ENCODE assay signal across 9 cellular contexts in the genomic region with DNA sequence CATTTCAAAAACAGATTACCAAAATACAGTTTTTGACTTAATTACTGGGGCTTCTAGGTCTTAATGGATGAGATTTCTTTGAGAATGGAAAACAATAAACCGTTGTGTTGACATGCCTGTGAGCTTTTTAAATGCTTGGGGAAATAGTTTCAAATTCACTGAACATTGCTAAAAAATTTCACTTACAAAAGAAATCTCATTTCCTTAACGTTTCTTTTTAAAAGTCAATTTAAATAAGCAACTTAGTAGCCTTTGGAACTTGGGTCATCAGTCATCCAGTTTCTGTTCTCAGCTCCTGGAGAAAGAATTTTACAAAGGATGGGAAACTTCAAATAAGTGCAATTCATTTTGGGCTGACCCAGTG. TPM values are rescaled to one million over a fixed set of nuclear protein-coding genes. Genes with fewer than 3 reads are reported as not detected.
DNase-seq lines count a peak whose midpoint lies in the region; ATAC-seq, FAIRE-seq and TF ChIP-seq lines count a peak whose summit lies in the region.
"Had no signal": no experiment of that assay in that cellular context is flagged by ENCODE, and none has a peak within 500 bp of the region (broad histone marks: within the 10 kb centered on the region; RNA-seq: fewer than 3 reads in every experiment).

No MANE protein-coding gene starts in this region.

- H3K36me3 Mint-ChIP-seq in GM23338 (ENCODE audit: low read depth), result peaks cover 58% of the 10 kb centered on the region
- H3K36me3 Mint-ChIP-seq in activated CD4-positive, alpha-beta memory T cell treated with anti-CD3 and anti-CD28 coated beads, Interleukin-2, amount 10 ng/mL, durations not matched to agents 7 days and 5 days (ENCODE audit: low read depth), result peaks cover 68% of the 10 kb centered on the region
- H3K36me3 Mint-ChIP-seq in glutamatergic neuron (ENCODE audit: unreplicated experiment), result peaks cover 10% of the 10 kb centered on the region

- H2AFZ ChIP-seq in GM23338, result no peak overlapping the region

- peak overlapping the region; percentile 99 for H3K27ac Mint-ChIP-seq in GM23338
- H3K27ac Mint-ChIP-seq in activated CD4-positive, alpha-beta memory T cell treated with anti-CD3 and anti-CD28 coated beads, Interleukin-2, amount 10 ng/mL, durations not matched to agents 7 days and 5 days, result peak overlapping the region; percentile 100
- H3K27ac Mint-ChIP-seq in glutamatergic neuron (ENCODE audit: unreplicated experiment), result peak overlapping the region; percentile 99

- H3K27me3 ChIP-seq in GM23338 (ENCODE audit: insufficient read depth) (no peaks in the 10 kb centered on the region), small intestine (ENCODE audit: control insufficient read depth in 2 of 2, insufficient read depth in 2 of 2, low read length in 2 of 2) (no peaks in the 10 kb centered on the region)

- TF ChIP-seq CTCF in GM23338 (conservative IDR thresholded peaks at IDR 0.05; ENCODE audit: low read depth in 2 of 2), result no peak
- no peak for TF ChIP-seq CTCF in glutamatergic neuron (IDR thresholded peaks at IDR 0.05; ENCODE audit: partially characterized antibody, unreplicated experiment)

- ATAC-seq in GM23338, result no peak
- ATAC-seq in HG03135 (IDR thresholded peaks at IDR 0.05; ENCODE audit: unreplicated experiment), result no peak

- no peak for DNase-seq in GM23338 (ENCODE audit: low spot score)
- no peak for DNase-seq in activated CD4-positive, alpha-beta memory T cell treated with anti-CD3 and anti-CD28 coated beads, Interleukin-2, amount 10 ng/mL, durations not matched to agents 7 days and 5 days
- DNase-seq in glutamatergic neuron, result no peak
- no peak for DNase-seq in small intestine
- no peak for DNase-seq in activated CD4-positive, CD25-positive, alpha-beta regulatory T cell (lab: John Stamatoyannopoulos, UW)
- no peak for DNase-seq in EL
- DNase-seq in foreskin melanocyte, result no peak
- DNase-seq: occipital lobe had no signal

- peaks cover 48% of the 10 kb centered on the region for H3K4me1 Mint-ChIP-seq in GM23338
- H3K4me1 Mint-ChIP-seq in activated CD4-positive, alpha-beta memory T cell treated with anti-CD3 and anti-CD28 coated beads, Interleukin-2, amount 10 ng/mL, durations not matched to agents 7 days and 5 days, result peaks cover 59% of the 10 kb centered on the region
- peaks cover 47% of the 10 kb centered on the region for H3K4me1 Mint-ChIP-seq in glutamatergic neuron (ENCODE audit: low read depth, unreplicated experiment)

- H3K9me2 ChIP-seq in GM23338 (ENCODE audit: insufficient read depth), result no peaks in the 10 kb centered on the region

- H3K9me3 ChIP-seq in small intestine (ENCODE audit: control insufficient read depth, low read depth), result no peaks in the 10 kb centered on the region

- H3K9me3 Mint-ChIP-seq in GM23338 (no peaks in the 10 kb centered on the region; the same call in 2 of the 3 replicates), glutamatergic neuron (ENCODE audit: unreplicated experiment) (peaks cover 31% of the 10 kb centered on the region)
- H3K9me3 Mint-ChIP-seq in activated CD4-positive, alpha-beta memory T cell treated with anti-CD3 and anti-CD28 coated beads, Interleukin-2, amount 10 ng/mL, durations not matched to agents 7 days and 5 days, result no peaks in the 10 kb centered on the region

- peaks cover 66% of the 10 kb centered on the region for H3K79me2 ChIP-seq in GM23338 (replicated peaks; ENCODE audit: insufficient read depth)

- H3K27ac ChIP-seq in GM23338 (ENCODE audit: low read depth) (peak overlapping the region; percentile 96), small intestine (ENCODE audit: low read depth in 1 of 2, low read length in 1 of 2) (peak overlapping the region; percentile 99)

- H3K27me3 Mint-ChIP-seq in GM23338 (ENCODE audit: insufficient read depth, low read depth, poor library complexity) (peaks cover 25% of the 10 kb centered on the region), glutamatergic neuron (ENCODE audit: unreplicated experiment) (peaks cover 25% of the 10 kb centered on the region)
- no peaks in the 10 kb centered on the region for H3K27me3 Mint-ChIP-seq in activated CD4-positive, alpha-beta memory T cell treated with anti-CD3 and anti-CD28 coated beads, Interleukin-2, amount 10 ng/mL, durations not matched to agents 7 days and 5 days

- peaks cover 17% of the 10 kb centered on the region; the same call in 1 of the 2 replicates for H3F3A ChIP-seq in GM23338 (replicated peaks; ENCODE audit: low read depth)

- peak overlapping the region; percentile 92 for H3K4me3 ChIP-seq in GM23338
- no peak overlapping the region for H3K4me3 ChIP-seq in small intestine (ENCODE audit: low read depth in 1 of 2, low read length in 2 of 2)

- H3K4me3 Mint-ChIP-seq in GM23338, result peak overlapping the region; percentile 94
- peak overlapping the region; percentile 90 for H3K4me3 Mint-ChIP-seq in activated CD4-positive, alpha-beta memory T cell treated with anti-CD3 and anti-CD28 coated beads, Interleukin-2, amount 10 ng/mL, durations not matched to agents 7 days and 5 days
- peak overlapping the region; percentile 96 for H3K4me3 Mint-ChIP-seq in glutamatergic neuron (ENCODE audit: unreplicated experiment)

- H4K20me1 ChIP-seq in GM23338 (replicated peaks; ENCODE audit: insufficient read depth), result no peaks in the 10 kb centered on the region

- 20 to 26% (median 23%) methylated on average over 2 of the region's 2 CpGs for WGBS in small intestine, 3 donors

- H3K36me3 ChIP-seq in GM23338 (ENCODE audit: insufficient read depth) (no peaks in the 10 kb centered on the region), small intestine (ENCODE audit: control insufficient read depth in 2 of 2, insufficient read depth in 2 of 2, low read length in 2 of 2) (no peaks in the 10 kb centered on the region)

- FAIRE-seq in small intestine (lab: Jason Lieb, UNC), result no peak

- peak overlapping the region; percentile 93 for H3K4me2 ChIP-seq in GM23338

- H3K4me1 ChIP-seq in GM23338 (ENCODE audit: insufficient read depth), result peaks cover 31% of the 10 kb centered on the region
- peaks cover 13 to 21% of the 10 kb centered on the region in 2 donors for H3K4me1 ChIP-seq in small intestine (ENCODE audit: control insufficient read depth in 2 of 2, insufficient read depth in 1 of 2, low read depth in 1 of 2, low read length in 1 of 2)

- POLR2A ChIA-PET in activated CD4-positive, alpha-beta memory T cell treated with anti-CD3 and anti-CD28 coated beads, Interleukin-2, amount 10 ng/mL, durations not matched to agents 7 days and 5 days (lab: Charles Lee), result interaction anchor here (0.6 to 15.1 kb wide), 8 partner anchors 10 to 507 kb away, joined by 3 to 704 read pairs (median 6); partner anchors contain the start of gene SAE1

- CTCF ChIA-PET in activated CD4-positive, alpha-beta memory T cell treated with anti-CD3 and anti-CD28 coated beads, Interleukin-2, amount 10 ng/mL, durations not matched to agents 7 days and 5 days (lab: Charles Lee), result interaction anchor here (2.1 to 2.5 kb wide), 2 partner anchors 13 to 15 kb away, joined by 9 read pairs; no protein-coding TSS in a partner anchor

TF ChIP-seq in GM23338, 12 proteins besides CTCF, POLR2A, EP300 and RAD21 (continues in another document):
- TF ChIP-seq, protein P1, sequence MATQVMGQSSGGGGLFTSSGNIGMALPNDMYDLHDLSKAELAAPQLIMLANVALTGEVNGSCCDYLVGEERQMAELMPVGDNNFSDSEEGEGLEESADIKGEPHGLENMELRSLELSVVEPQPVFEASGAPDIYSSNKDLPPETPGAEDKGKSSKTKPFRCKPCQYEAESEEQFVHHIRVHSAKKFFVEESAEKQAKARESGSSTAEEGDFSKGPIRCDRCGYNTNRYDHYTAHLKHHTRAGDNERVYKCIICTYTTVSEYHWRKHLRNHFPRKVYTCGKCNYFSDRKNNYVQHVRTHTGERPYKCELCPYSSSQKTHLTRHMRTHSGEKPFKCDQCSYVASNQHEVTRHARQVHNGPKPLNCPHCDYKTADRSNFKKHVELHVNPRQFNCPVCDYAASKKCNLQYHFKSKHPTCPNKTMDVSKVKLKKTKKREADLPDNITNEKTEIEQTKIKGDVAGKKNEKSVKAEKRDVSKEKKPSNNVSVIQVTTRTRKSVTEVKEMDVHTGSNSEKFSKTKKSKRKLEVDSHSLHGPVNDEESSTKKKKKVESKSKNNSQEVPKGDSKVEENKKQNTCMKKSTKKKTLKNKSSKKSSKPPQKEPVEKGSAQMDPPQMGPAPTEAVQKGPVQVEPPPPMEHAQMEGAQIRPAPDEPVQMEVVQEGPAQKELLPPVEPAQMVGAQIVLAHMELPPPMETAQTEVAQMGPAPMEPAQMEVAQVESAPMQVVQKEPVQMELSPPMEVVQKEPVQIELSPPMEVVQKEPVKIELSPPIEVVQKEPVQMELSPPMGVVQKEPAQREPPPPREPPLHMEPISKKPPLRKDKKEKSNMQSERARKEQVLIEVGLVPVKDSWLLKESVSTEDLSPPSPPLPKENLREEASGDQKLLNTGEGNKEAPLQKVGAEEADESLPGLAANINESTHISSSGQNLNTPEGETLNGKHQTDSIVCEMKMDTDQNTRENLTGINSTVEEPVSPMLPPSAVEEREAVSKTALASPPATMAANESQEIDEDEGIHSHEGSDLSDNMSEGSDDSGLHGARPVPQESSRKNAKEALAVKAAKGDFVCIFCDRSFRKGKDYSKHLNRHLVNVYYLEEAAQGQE (IDR thresholded peaks at IDR 0.05; ENCODE audit: unreplicated experiment), result no peak
- no peak for TF ChIP-seq JUNB (IDR thresholded peaks at IDR 0.05; ENCODE audit: unreplicated experiment)
- TF ChIP-seq, protein P2, sequence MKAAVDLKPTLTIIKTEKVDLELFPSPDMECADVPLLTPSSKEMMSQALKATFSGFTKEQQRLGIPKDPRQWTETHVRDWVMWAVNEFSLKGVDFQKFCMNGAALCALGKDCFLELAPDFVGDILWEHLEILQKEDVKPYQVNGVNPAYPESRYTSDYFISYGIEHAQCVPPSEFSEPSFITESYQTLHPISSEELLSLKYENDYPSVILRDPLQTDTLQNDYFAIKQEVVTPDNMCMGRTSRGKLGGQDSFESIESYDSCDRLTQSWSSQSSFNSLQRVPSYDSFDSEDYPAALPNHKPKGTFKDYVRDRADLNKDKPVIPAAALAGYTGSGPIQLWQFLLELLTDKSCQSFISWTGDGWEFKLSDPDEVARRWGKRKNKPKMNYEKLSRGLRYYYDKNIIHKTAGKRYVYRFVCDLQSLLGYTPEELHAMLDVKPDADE (IDR thresholded peaks at IDR 0.05), result no peak

RNA-seq across cellular contexts. Expression of gene ZC3H4, which starts 4.4 kb away (rescaled TPM):
- 33.8 and 36.9 TPM in 2 replicates for total RNA-seq in GM23338 (2014; rRNA removed; shearing (Covaris generic))
- polyA plus RNA-seq in GM23338 (2016; fragmentation: Nextera tagmentation; extraction: Ambion mirVana) (26.7 and 29.4 TPM in 2 replicates), small intestine (10 to 100 TPM in 2 of 3 donors, 1 to 10 TPM in 1; 7.3 to 18.0 (median 10.7) TPM)
- 100 to 1,000 TPM in 1 of 2 experiments, 10 to 100 TPM in 1; 98.3 to 104 TPM for total RNA-seq in activated CD4-positive, alpha-beta memory T cell treated with anti-CD3 and anti-CD28 coated beads, Interleukin-2, amount 10 ng/mL, durations not matched to agents 7 days and 5 days
- 50.3 TPM for total RNA-seq in glutamatergic neuron (ENCODE audit: unreplicated experiment)

RNA-seq across cellular contexts. Expression of gene SAE1, which starts 21.5 kb away (rescaled TPM):
- total RNA-seq in GM23338 (2014; rRNA removed; shearing (Covaris generic)), result 236 and 258 TPM in 2 replicates
- polyA plus RNA-seq in GM23338 (2016; fragmentation: Nextera tagmentation; extraction: Ambion mirVana) (108 and 115 TPM in 2 replicates), small intestine (10 to 100 TPM; 28.6 to 77.5 (median 34.9) TPM)
- total RNA-seq in activated CD4-positive, alpha-beta memory T cell treated with anti-CD3 and anti-CD28 coated beads, Interleukin-2, amount 10 ng/mL, durations not matched to agents 7 days and 5 days, result 100 to 1,000 TPM; 150 TPM
- total RNA-seq in glutamatergic neuron (ENCODE audit: unreplicated experiment), result 79.9 TPM
